ENCODE assay signal across 19 cellular contexts in the genomic region with DNA sequence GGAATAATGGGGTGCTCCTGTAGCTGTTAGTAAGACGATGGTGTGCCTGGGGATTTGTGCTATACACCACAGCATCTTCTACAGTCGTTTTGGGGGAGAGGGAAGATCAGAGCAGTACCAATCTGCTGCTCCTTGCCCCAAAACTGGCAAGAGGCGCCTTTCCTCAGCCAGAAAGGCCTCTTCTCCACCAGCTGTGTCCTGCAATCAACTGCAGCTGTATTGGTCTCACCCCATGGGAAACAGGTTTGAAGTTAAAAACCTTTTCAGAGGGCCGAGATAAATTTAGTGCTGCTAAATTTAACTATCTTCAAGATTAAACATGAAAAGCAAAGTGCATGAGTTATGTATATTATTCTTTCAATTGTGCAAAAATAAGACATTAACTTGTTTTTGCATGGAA. TPM values are rescaled to one million over a fixed set of nuclear protein-coding genes. Genes with fewer than 3 reads are reported as not detected.
A peak's percentile ranks its signal among the peaks of the same experiment; 100 is the strongest.
DNase-seq lines count a peak whose midpoint lies in the region; ATAC-seq, FAIRE-seq and TF ChIP-seq lines count a peak whose summit lies in the region.
"Had no signal": no experiment of that assay in that cellular context is flagged by ENCODE, and none has a peak within 500 bp of the region (broad histone marks: within the 10 kb centered on the region; RNA-seq: fewer than 3 reads in every experiment).

No MANE protein-coding gene starts in this region.

- H3K9me3 Mint-ChIP-seq in activated T-cell treated with anti-CD3 and anti-CD28 coated beads, Interleukin-2, amount 50 U/mL, for 72 hours: no peaks in the 10 kb centered on the region
- H3K9me3 Mint-ChIP-seq in progenitor cell of endocrine pancreas (ENCODE audit: low read depth): no peaks in the 10 kb centered on the region

- SMC1A ChIA-PET in GM12878 (lab: Charles Lee; ENCODE audit: uncharacterized antibody, unreplicated experiment): interaction anchor here (1.0 to 7.8 kb wide), 4 partner anchors 8 to 16 kb away, joined by 4 to 141 read pairs (median 5); no protein-coding TSS in a partner anchor

- peaks cover 10% of the 10 kb centered on the region for H3K27me3 ChIP-seq in Loucy (ENCODE audit: insufficient read depth, low read length, poor library complexity, severe bottlenecking)
- H3K27me3 ChIP-seq in GM12878 (replicated peaks in 1 of 2; ENCODE audit: control insufficient read depth in 2 of 2, insufficient read depth in 2 of 2, low read length in 1 of 2): no peaks in the 10 kb centered on the region
- H3K27me3 ChIP-seq in vagina: no peaks in the 10 kb centered on the region
- H3K27me3 ChIP-seq: gastroesophageal sphincter, neutrophil, SJCRH30, transverse colon had no signal

- H4K20me1 ChIP-seq in Loucy (ENCODE audit: insufficient read depth, low read length, poor library complexity, severe bottlenecking): peaks cover 6% of the 10 kb centered on the region
- no peaks in the 10 kb centered on the region for H4K20me1 ChIP-seq in GM12878 (ENCODE audit: control insufficient read depth, insufficient read depth)

- H3K27ac ChIP-seq in GM12878 (ENCODE audit: control insufficient read depth, insufficient read depth): 0 out of 2 replicates have a peak overlapping the region, but pooled peaks have one; percentile 16
- no peak overlapping the region for H3K27ac ChIP-seq in vagina
- H3K27ac ChIP-seq: neutrophil, SJCRH30 had no signal

- H3K36me3 Mint-ChIP-seq in activated T-cell treated with anti-CD3 and anti-CD28 coated beads, Interleukin-2, amount 50 U/mL, for 72 hours (ENCODE audit: insufficient read depth in 2 of 2): no peaks in the 10 kb centered on the region
- H3K36me3 Mint-ChIP-seq in progenitor cell of endocrine pancreas (ENCODE audit: insufficient read depth): no peaks in the 10 kb centered on the region

- H3K27me3 Mint-ChIP-seq in activated T-cell treated with anti-CD3 and anti-CD28 coated beads, Interleukin-2, amount 50 U/mL, for 72 hours (ENCODE audit: low read depth): no peaks in the 10 kb centered on the region
- H3K27me3 Mint-ChIP-seq in progenitor cell of endocrine pancreas: no peaks in the 10 kb centered on the region

- H3K4me3 Mint-ChIP-seq in activated T-cell treated with anti-CD3 and anti-CD28 coated beads, Interleukin-2, amount 50 U/mL, for 72 hours: peak overlapping the region; percentile 12 to 63
- peak overlapping the region; percentile 83 for H3K4me3 Mint-ChIP-seq in progenitor cell of endocrine pancreas (ENCODE audit: low read depth)

- H3K79me2 ChIP-seq in Loucy (ENCODE audit: insufficient read depth, low read length): peaks cover 57% of the 10 kb centered on the region
- peaks cover 41% of the 10 kb centered on the region for H3K79me2 ChIP-seq in GM12878 (ENCODE audit: control insufficient read depth, insufficient read depth, low read length)

- H3K27ac Mint-ChIP-seq in activated T-cell treated with anti-CD3 and anti-CD28 coated beads, Interleukin-2, amount 50 U/mL, for 72 hours: no peak overlapping the region
- H3K27ac Mint-ChIP-seq in progenitor cell of endocrine pancreas: no peak overlapping the region

- CTCF ChIA-PET in GM12878 (lab: Yijun Ruan, JAX): interaction anchor here (0.9 to 5.4 kb wide), 5 partner anchors 10 to 932 kb away, joined by 3 to 85 read pairs (median 5); no protein-coding TSS in a partner anchor

- peaks cover 43% of the 10 kb centered on the region for H3K4me1 ChIP-seq in Loucy (ENCODE audit: insufficient read depth, low read length, poor library complexity, severe bottlenecking)
- peaks cover 11% of the 10 kb centered on the region; the same call in 1 of the 2 replicates for H3K4me1 ChIP-seq in GM12878 (ENCODE audit: control insufficient read depth, insufficient read depth, low read length)
- peaks cover 22% of the 10 kb centered on the region for H3K4me1 ChIP-seq in vagina

- TF ChIP-seq POLR2A in GM12878 (IDR thresholded peaks at IDR 0.05; ENCODE audit: low read depth, low read length) (no peak), vagina (IDR thresholded peaks at IDR 0.05) (no peak)

- RAD21 ChIA-PET in GM12878 (lab: Charles Lee; ENCODE audit: unreplicated experiment): interaction anchor here (1.5 to 2.8 kb wide), 4 partner anchors 13 to 108 kb away, joined by 3 to 23 read pairs (median 4); no protein-coding TSS in a partner anchor

- no peaks in the 10 kb centered on the region for H3K9me2 ChIP-seq in Loucy (replicated peaks; ENCODE audit: low read depth, low read length)

- intact Hi-C loops in GM12878 (cut with micrococcal nuclease; ENCODE audit: unreplicated experiment): no loop called here
- intact Hi-C loops in vagina (cut with DNase I): no loop called here

- no peak for TF ChIP-seq EP300 in GM12878 (IDR thresholded peaks at IDR 0.05; ENCODE audit: borderline replicate concordance in 1 of 2, control insufficient read depth in 1 of 2, low read depth in 2 of 2, low read length in 2 of 2)

- TF ChIP-seq CTCF in Loucy (conservative IDR thresholded peaks at IDR 0.05; ENCODE audit: low read length) (no peak), GM12878 (IDR thresholded peaks at IDR 0.05 in 2 of 3, conservative IDR thresholded peaks at IDR 0.05 in 1 of 3; ENCODE audit: control insufficient read depth in 2 of 3, extremely low read depth in 1 of 3, insufficient read depth in 1 of 3, low read depth in 3 of 3, low read length in 3 of 3) (no peak), progenitor cell of endocrine pancreas (IDR thresholded peaks at IDR 0.05; ENCODE audit: unreplicated experiment) (no peak), vagina (IDR thresholded peaks at IDR 0.05) (no peak)

- peak overlapping the region; percentile 98 for H3K9ac ChIP-seq in Loucy (ENCODE audit: low read depth, low read length, poor library complexity, severe bottlenecking)
- peak overlapping the region; percentile 100 for H3K9ac ChIP-seq in GM12878 (ENCODE audit: control insufficient read depth, insufficient read depth, low read length)

- in situ Hi-C loops in GM12878 (cut with MboI): loop anchor here (5.0 kb wide), 1 partner anchor 911 kb away; the partner anchor contains the start of gene TRIM13

- WGBS in GM12878 (ENCODE audit: insufficient coverage, insufficient replicate concordance, low lambda C conversion rate, missing lambda C conversion rate): 6% methylated on average over 4 of the region's 4 CpGs

- FAIRE-seq in GM12878 (lab: Jason Lieb, UNC): no peak
- FAIRE-seq: TTC549 had no signal

- peak overlapping the region; percentile 89 for H3K4me2 ChIP-seq in Loucy (ENCODE audit: low read depth, low read length, poor library complexity, severe bottlenecking)
- peak overlapping the region; percentile 98 for H3K4me2 ChIP-seq in GM12878 (ENCODE audit: control insufficient read depth, insufficient read depth)

- no peak overlapping the region for H2AFZ ChIP-seq in Loucy (ENCODE audit: low read length)
- peak overlapping the region; percentile 68 for H2AFZ ChIP-seq in GM12878 (ENCODE audit: control insufficient read depth, low read depth, low read length)

- no peak for ATAC-seq in activated T-cell treated with anti-CD3 and anti-CD28 coated beads, Interleukin-2, amount 50 U/mL, for 72 hours (replicated peaks in 1 of 2)
- ATAC-seq in GM12878: no peak
- ATAC-seq: gastroesophageal sphincter, lower lobe of right lung, sciatic nerve had no signal

- TF ChIP-seq RAD21 in GM12878 (IDR thresholded peaks at IDR 0.05; ENCODE audit: insufficient read depth, low read depth, low read length): no peak

- POLR2A ChIA-PET in GM12878 (lab: Charles Lee): interaction anchor here (0.7 to 5.3 kb wide), 4 partner anchors 9 to 16 kb away, joined by 3 to 39 read pairs (median 6); no protein-coding TSS in a partner anchor

- H3K4me1 Mint-ChIP-seq in activated T-cell treated with anti-CD3 and anti-CD28 coated beads, Interleukin-2, amount 50 U/mL, for 72 hours (ENCODE audit: low read depth): peaks cover 13% of the 10 kb centered on the region
- peaks cover 25% of the 10 kb centered on the region for H3K4me1 Mint-ChIP-seq in progenitor cell of endocrine pancreas (ENCODE audit: low read depth)

- H3K4me3 ChIP-seq in Loucy (ENCODE audit: low read length, poor library complexity, severe bottlenecking) (peak overlapping the region; percentile 87), GM12878 (no peak overlapping the region), vagina (no peak overlapping the region)
- H3K4me3 ChIP-seq: gastroesophageal sphincter, transverse colon had no signal

- H3K36me3 ChIP-seq in Loucy (ENCODE audit: insufficient read depth, low read length) (no peaks in the 10 kb centered on the region), GM12878 (ENCODE audit: control insufficient read depth in 2 of 2, insufficient read depth in 2 of 2, low read length in 1 of 2) (no peaks in the 10 kb centered on the region), vagina (no peaks in the 10 kb centered on the region)
- H3K36me3 ChIP-seq: gastroesophageal sphincter, lower lobe of right lung, neutrophil, SJCRH30, transverse colon had no signal

- DNase-seq in activated T-cell treated with anti-CD3 and anti-CD28 coated beads, Interleukin-2, amount 50 U/mL, for 72 hours: no peak
- no peak for DNase-seq in activated T-cell treated with anti-CD3 and anti-CD28 coated beads, Interleukin-2, amount 50 U/mL, for 48 hours
- no peak for DNase-seq in GM12878 (ENCODE audit: low read depth, low spot score)
- DNase-seq in progenitor cell of endocrine pancreas (ENCODE audit: low spot score, unreplicated experiment): no peak
- DNase-seq in GM19240 (ENCODE audit: insufficient read length, low spot score): no peak
- no peak for DNase-seq in vagina (ENCODE audit: extremely low spot score in 2 of 2)
- DNase-seq in NCI-H2081 (lab: John Stamatoyannopoulos, UW): no peak
- DNase-seq: DMS 273 treated with DMSO at 0.1 percent for 48 hours; lower lobe of right lung; NCI-H1417 treated with DMSO at 0.1 percent for 48 hours; NCI-H2227 treated with DMSO at 0.1 percent for 48 hours; stimulated activated CD8-positive, alpha-beta memory T cell treated with anti-CD3 and anti-CD28 coated beads, Interleukin-4, amount 100 ng/mL, for 48 hours; transverse colon had no signal

- H3K9me3 ChIP-seq in Loucy (ENCODE audit: insufficient read depth, low read depth, low read length) (no peaks in the 10 kb centered on the region), GM12878 (replicated peaks; ENCODE audit: control insufficient read depth, insufficient read depth, low read length) (no peaks in the 10 kb centered on the region), vagina (no peaks in the 10 kb centered on the region)
- H3K9me3 ChIP-seq: gastroesophageal sphincter, lower lobe of right lung, neutrophil, SJCRH30, transverse colon had no signal

- BruUV-seq in GM12878 (replicated peaks; lab: Mats Ljungman, UMichigan): no TSS peak

- H3F3A ChIP-seq in Loucy (ENCODE audit: low read depth): peaks cover 4% of the 10 kb centered on the region; the same call in 1 of the 2 replicates

RNA-seq across cellular contexts. Expression of gene RNASEH2B, which starts 1.2 kb away (rescaled TPM):
- 10 to 100 TPM; 63.7 to 86.5 TPM for total RNA-seq in activated T-cell treated with anti-CD3 and anti-CD28 coated beads, Interleukin-2, amount 50 U/mL, for 72 hours
- 180 and 186 TPM in 2 replicates for total RNA-seq in GM12878 (2013; cell fraction: nucleolus; rRNA removed)
- total RNA-seq in GM12878 (2014; rRNA removed) (89.0 and 109 TPM in 2 replicates), GM12878 (2014; rRNA removed; fragmentation: Illumina TruSeq; extraction: Trizol) (126 and 129 TPM in 2 replicates), GM12878 (2021) (70.1 and 71.8 TPM in 2 replicates), progenitor cell of endocrine pancreas (43.1 and 43.3 TPM in 2 replicates), vagina (72.9 TPM)
- 40.5 TPM for polyA plus RNA-seq in GM12878 (2011; ENCODE audit: low read depth)
- polyA plus RNA-seq in GM12878 (2011; rRNA removed) (106 and 158 TPM in 2 replicates), GM12878 (2014; fragmentation: Illumina TruSeq; extraction: Trizol) (148 and 164 TPM in 2 replicates), GM12878 (2014; fragmentation: Nextera tagmentation; extraction: Ambion mirVana) (10 to 100 TPM; 64.9 to 73.5 TPM), GM12878 (2014; rRNA removed) (61.6 and 78.7 TPM in 2 replicates), GM12878 (2016; fragmentation: Nextera tagmentation; extraction: Ambion mirVana) (100 to 1,000 TPM; 115 to 140 TPM)
- 29.8 and 36.2 TPM in 2 replicates for polyA plus RNA-seq in GM12878 (2011; cell fraction: cytosol; rRNA removed)
- 56.4 and 58.2 TPM in 2 replicates for polyA plus RNA-seq in GM12878 (2011; cell fraction: nucleus; rRNA removed)
- polyA plus RNA-seq in GM12878 (2012): 64.6 and 76.0 TPM in 2 replicates
- 50.7 and 57.1 TPM in 2 replicates for polyA minus RNA-seq in GM12878 (2011; rRNA and poly(A)+ RNA removed)
- polyA minus RNA-seq in GM12878 (2011; cell fraction: cytosol; rRNA and poly(A)+ RNA removed): 11.8 and 15.8 TPM in 2 replicates
- 103 and 164 TPM in 2 replicates for polyA minus RNA-seq in GM12878 (2011; cell fraction: nucleus; rRNA and poly(A)+ RNA removed)
